ENCODE assay signal across 19 cellular contexts in genomic region chr6:158353851-158354508, GRCh38. TPM values are rescaled to one million over a fixed set of nuclear protein-coding genes. Genes with fewer than 3 reads are reported as not detected.
DNase-seq lines count a peak whose midpoint lies in the region; ATAC-seq and TF ChIP-seq lines count a peak whose summit lies in the region.
"Had no signal": no experiment of that assay in that cellular context is flagged by ENCODE, and none has a peak within 500 bp of the region (broad histone marks: within the 10 kb centered on the region; RNA-seq: fewer than 3 reads in every experiment).

No MANE protein-coding gene starts in this region.

- dilution Hi-C loops in mammary epithelial cell (cut with HindIII; ENCODE audit: low sequenced_read_pairs) = no loop called here

- WGBS in mammary epithelial cell (ENCODE audit: low coverage, missing lambda C conversion rate) = 3% methylated on average over 8 of the region's 8 CpGs

- in situ Hi-C loops in mammary epithelial cell (cut with MboI; ENCODE audit: low sequenced_read_pairs in 2 of 2) = no loop called here

- H3K27me3 ChIP-seq in A673 (replicated peaks; ENCODE audit: insufficient read depth, low read depth, low read length, poor library complexity) (no peaks in the 10 kb centered on the region), MG63 (no peaks in the 10 kb centered on the region), mammary epithelial cell (ENCODE audit: insufficient read depth, low read length) (no peaks in the 10 kb centered on the region), foreskin keratinocyte (no peaks in the 10 kb centered on the region)
- H3K27me3 ChIP-seq: neural progenitor cell, sigmoid colon, thyroid gland had no signal

- H3K4me1 ChIP-seq in A673 (ENCODE audit: insufficient read depth, low read length, poor library complexity, severe bottlenecking) (no peaks in the 10 kb centered on the region), mammary epithelial cell (ENCODE audit: insufficient read depth, low read length) (peaks cover 32% of the 10 kb centered on the region), foreskin keratinocyte (peaks cover 29% of the 10 kb centered on the region)
- H3K4me1 ChIP-seq: sigmoid colon, thyroid gland had no signal

- TF ChIP-seq CTCF in A673 (conservative IDR thresholded peaks at IDR 0.05; ENCODE audit: low read depth, low read length) (no peak), mammary epithelial cell (conservative IDR thresholded peaks at IDR 0.05 in 1 of 2, IDR thresholded peaks at IDR 0.05 in 1 of 2; ENCODE audit: extremely low read depth in 1 of 2, insufficient read depth in 1 of 2, low read depth in 1 of 2, low read length in 2 of 2) (no peak), foreskin keratinocyte (conservative IDR thresholded peaks at IDR 0.05) (no peak)

- no peak overlapping the region for H3K4me3 ChIP-seq in A673 (ENCODE audit: low read depth, low read length, poor library complexity, severe bottlenecking)
- no peak overlapping the region for H3K4me3 ChIP-seq in MG63
- H3K4me3 ChIP-seq in mammary epithelial cell (replicated peaks in 1 of 3; ENCODE audit: insufficient read depth in 1 of 3, low read depth in 2 of 3, low read length in 3 of 3) = no peak overlapping the region
- H3K4me3 ChIP-seq: coronary artery, neural progenitor cell, sigmoid colon, thyroid gland had no signal

- H3K4me2 ChIP-seq in mammary epithelial cell (ENCODE audit: insufficient read depth, low read depth, low read length) = peak overlapping the region; percentile 43
- H3K4me2 ChIP-seq: neural progenitor cell had no signal

- POLR2A ChIA-PET in A673 (lab: Charles Lee; ENCODE audit: low non-redundant PET) = no interaction called here

- CTCF ChIA-PET in A673 (lab: Charles Lee) = no interaction called here
- CTCF ChIA-PET in mammary epithelial cell (lab: Charles Lee; ENCODE audit: low non-redundant PET) = interaction anchor here (0.5 to 1.0 kb wide), 2 partner anchors 65 to 165 kb away, joined by 3 read pairs; no protein-coding TSS in a partner anchor

- H4K20me1 ChIP-seq in mammary epithelial cell (ENCODE audit: insufficient read depth, low read length) = no peaks in the 10 kb centered on the region

- ATAC-seq in foreskin keratinocyte (no peak), HG02798 (IDR thresholded peaks at IDR 0.05; ENCODE audit: poor library complexity, unreplicated experiment) (no peak), HG02981 (IDR thresholded peaks at IDR 0.05; ENCODE audit: unreplicated experiment) (no peak)
- ATAC-seq: activated CD8-positive, alpha-beta T cell treated with anti-CD3 and anti-CD28 coated beads for 36 hours; activated T-helper 17 cell treated with anti-CD3 and anti-CD28 coated beads, Interleukin-2, amount 50 U/mL, for 72 hours had no signal

- BruUV-seq in A673 (replicated peaks; lab: Mats Ljungman, UMichigan) (no TSS peak), mammary epithelial cell (replicated peaks; lab: Mats Ljungman, UMichigan) (no TSS peak)

- intact Hi-C loops in A673 (cut with micrococcal nuclease; ENCODE audit: unreplicated experiment) = no loop called here
- intact Hi-C loops in mammary epithelial cell (cut with micrococcal nuclease) = no loop called here

- H3K36me3 ChIP-seq in A673 (ENCODE audit: insufficient read depth, low read length, poor library complexity, severe bottlenecking) (no peaks in the 10 kb centered on the region), MG63 (no peaks in the 10 kb centered on the region), mammary epithelial cell (ENCODE audit: insufficient read depth, low read length) (no peaks in the 10 kb centered on the region)
- H3K36me3 ChIP-seq: neural progenitor cell, sigmoid colon, thyroid gland had no signal

- H3K27ac ChIP-seq in A673 (ENCODE audit: low read depth, low read length, poor library complexity, severe bottlenecking) (no peak overlapping the region), mammary epithelial cell (ENCODE audit: insufficient read depth, low read depth, low read length) (peak overlapping the region; percentile 36), foreskin keratinocyte (no peak overlapping the region)
- H3K27ac ChIP-seq: coronary artery, neural progenitor cell, sigmoid colon, thyroid gland had no signal

- H3K79me2 ChIP-seq in mammary epithelial cell (ENCODE audit: insufficient read depth, low read length) = peaks cover 45% of the 10 kb centered on the region

- no peak overlapping the region for H2AFZ ChIP-seq in mammary epithelial cell (ENCODE audit: low read depth, low read length)
- H2AFZ ChIP-seq: neural progenitor cell had no signal

- DNase-seq in A673 (ENCODE audit: low spot score) = peak; percentile 26
- peak; percentile 27 for DNase-seq in MG63
- DNase-seq in mammary epithelial cell = peak; percentile 87
- peak; percentile 24 to 54 for DNase-seq in foreskin keratinocyte
- DNase-seq in HUDEP-2 (lab: John Stamatoyannopoulos, UW; ENCODE audit: unreplicated experiment in 76 of 76) = no peak
- DNase-seq in D341Med (ENCODE audit: low spot score) = no peak
- DNase-seq: activated CD8-positive, alpha-beta T cell treated with anti-CD3 and anti-CD28 coated beads for 36 hours; amygdala; immature natural killer cell; mesendoderm; NCI-H1105; sigmoid colon; stimulated activated CD4-positive, alpha-beta T cell treated with anti-CD3 and anti-CD28 coated beads, Interleukin-4, amount 100 ng/mL, for 1 hour; thyroid gland had no signal

- H3K9ac ChIP-seq in mammary epithelial cell (ENCODE audit: insufficient read depth, low read length) = no peak overlapping the region
- H3K9ac ChIP-seq: neural progenitor cell had no signal

- H3K9me3 ChIP-seq in A673 (ENCODE audit: low read depth, low read length, poor library complexity, severe bottlenecking) (no peaks in the 10 kb centered on the region), MG63 (no peaks in the 10 kb centered on the region), mammary epithelial cell (replicated peaks; ENCODE audit: insufficient read depth, low read length) (no peaks in the 10 kb centered on the region)
- H3K9me3 ChIP-seq: sigmoid colon, thyroid gland had no signal

RNA-seq across cellular contexts. Expression of gene TULP4, which starts 41.7 kb away (rescaled TPM):
- total RNA-seq in A673 (2021) (76.0 and 82.0 TPM in 2 replicates), mammary epithelial cell (100 to 1,000 TPM in 1 of 2 donors, 10 to 100 TPM in 1; 81.8 to 152 TPM), foreskin keratinocyte (40.9 and 50.0 TPM in 2 replicates)
- total RNA-seq in MG63 (2014; rRNA removed; shearing (Covaris generic); ENCODE audit: low replicate concordance) = 10.4 and 19.1 TPM in 2 replicates
- polyA plus RNA-seq in mammary epithelial cell (19.7 TPM), foreskin keratinocyte (2.0 and 2.2 TPM in 2 replicates)
- polyA minus RNA-seq in mammary epithelial cell = 85.5 TPM

Comparison
In these comparisons a context has a peak if more than half of its experiments do, and no peak if none do; other contexts are left out.
1. DNase-seq: peak in A673 (single experiment), MG63 (single experiment), mammary epithelial cell (single experiment) and foreskin keratinocyte (2 of 2); none in HUDEP-2 (0 of 76) and D341Med (single experiment).